ENCODE assay signal across 15 cellular contexts in genomic region chr6:168678177-168678576, GRCh38.
"Had no signal": no experiment of that assay in that cellular context is flagged by ENCODE, and none has a peak within 500 bp of the region (broad histone marks: within the 10 kb centered on the region; RNA-seq: fewer than 3 reads in every experiment).

No MANE protein-coding gene starts in this region.

- H3K27ac Mint-ChIP-seq: activated CD4-positive, alpha-beta memory T cell treated with anti-CD3 and anti-CD28 coated beads for 36 hours; activated naive CD4-positive, alpha-beta T cell treated with anti-CD3 and anti-CD28 coated beads, Interleukin-2, amount 10 ng/mL, durations not matched to agents 7 days and 5 days; activated T-cell treated with anti-CD3 and anti-CD28 coated beads, Interleukin-2, amount 50 U/mL, for 24 hours; memory B cell; naive thymus-derived CD8-positive, alpha-beta T cell had no signal

- H3K4me1 Mint-ChIP-seq: activated naive CD4-positive, alpha-beta T cell treated with anti-CD3 and anti-CD28 coated beads, Interleukin-2, amount 10 ng/mL, durations not matched to agents 7 days and 5 days; memory B cell had no signal

- H3K27me3 ChIP-seq: cardiac muscle cell, upper lobe of left lung had no signal

- H3K36me3 ChIP-seq: cardiac muscle cell, upper lobe of left lung had no signal

- H3K36me3 Mint-ChIP-seq: activated CD4-positive, alpha-beta memory T cell treated with anti-CD3 and anti-CD28 coated beads for 36 hours; activated naive CD4-positive, alpha-beta T cell treated with anti-CD3 and anti-CD28 coated beads, Interleukin-2, amount 10 ng/mL, durations not matched to agents 7 days and 5 days; memory B cell; naive thymus-derived CD8-positive, alpha-beta T cell had no signal

- ATAC-seq: left ventricle myocardium superior; naive thymus-derived CD8-positive, alpha-beta T cell; right cardiac atrium had no signal

- H3K4me1 ChIP-seq: upper lobe of left lung had no signal

- H3K4me3 ChIP-seq: cardiac muscle cell, skin epidermis, upper lobe of left lung had no signal

- H3K27ac ChIP-seq: cardiac muscle cell, skin epidermis, upper lobe of left lung had no signal

- H3K9me3 ChIP-seq: upper lobe of left lung had no signal

- H3K4me3 Mint-ChIP-seq: activated CD4-positive, alpha-beta memory T cell treated with anti-CD3 and anti-CD28 coated beads for 36 hours; activated naive CD4-positive, alpha-beta T cell treated with anti-CD3 and anti-CD28 coated beads, Interleukin-2, amount 10 ng/mL, durations not matched to agents 7 days and 5 days; activated T-cell treated with anti-CD3 and anti-CD28 coated beads, Interleukin-2, amount 50 U/mL, for 24 hours; memory B cell; naive thymus-derived CD8-positive, alpha-beta T cell had no signal

- DNase-seq: activated CD4-positive, alpha-beta memory T cell treated with anti-CD3 and anti-CD28 coated beads for 36 hours; activated CD4-positive, alpha-beta T cell treated with anti-CD3 and anti-CD28 coated beads for 1 hour; activated naive CD4-positive, alpha-beta T cell treated with anti-CD3 and anti-CD28 coated beads, Interleukin-2, amount 10 ng/mL, durations not matched to agents 7 days and 5 days; activated T-cell treated with anti-CD3 and anti-CD28 coated beads, Interleukin-2, amount 50 U/mL, for 24 hours; islet precursor cell; left ventricle myocardium superior; naive thymus-derived CD8-positive, alpha-beta T cell; right cardiac atrium; stimulated activated CD4-positive, alpha-beta T cell treated with anti-CD3 and anti-CD28 coated beads, Interleukin-4, amount 100 ng/mL, for 24 hours; stimulated activated naive CD4-positive, alpha-beta T cell treated with Interleukin-2 at 50 U/mL for 16 hours; substantia nigra had no signal

- H3K9me3 Mint-ChIP-seq: activated CD4-positive, alpha-beta memory T cell treated with anti-CD3 and anti-CD28 coated beads for 36 hours; activated naive CD4-positive, alpha-beta T cell treated with anti-CD3 and anti-CD28 coated beads, Interleukin-2, amount 10 ng/mL, durations not matched to agents 7 days and 5 days; activated T-cell treated with anti-CD3 and anti-CD28 coated beads, Interleukin-2, amount 50 U/mL, for 24 hours; memory B cell; naive thymus-derived CD8-positive, alpha-beta T cell had no signal
